In genomic region chr10:6649903-6650302, GRCh38 we compare ENCODE assay signal across 19 cellular contexts.
"Had no signal": no experiment of that assay in that cellular context is flagged by ENCODE, and none has a peak within 500 bp of the region (broad histone marks: within the 10 kb centered on the region; RNA-seq: fewer than 3 reads in every experiment).

No MANE protein-coding gene starts in this region.

- H3K4me3 Mint-ChIP-seq: activated naive CD4-positive, alpha-beta T cell treated with anti-CD3 and anti-CD28 coated beads, Interleukin-2, amount 50 U/mL, for 24 hours; activated T-helper 1 cell treated with anti-CD3 and anti-CD28 coated beads, Interleukin-12 subunit alpha, Interleukin-12 subunit beta, Interleukin-2, Interleukin-4 antibody, amounts not matched to agents 30 ng/mL and 10 ng/mL and 1 ng/mL, durations not matched to agents 14 hours and 24 hours and 36 hours; natural killer cell had no signal

- H3K9me3 ChIP-seq: body of pancreas, left ventricle myocardium inferior, right atrium auricular region, thyroid gland, upper lobe of right lung had no signal

- H3K27ac ChIP-seq: body of pancreas, foreskin keratinocyte, left ventricle myocardium inferior, right atrium auricular region, thyroid gland, upper lobe of right lung had no signal

- H3K4me1 ChIP-seq: body of pancreas, foreskin keratinocyte, left ventricle myocardium inferior, right atrium auricular region, thyroid gland, upper lobe of right lung had no signal

- H3K27me3 ChIP-seq: body of pancreas, right atrium auricular region, thyroid gland had no signal

- H3K27me3 Mint-ChIP-seq: activated naive CD4-positive, alpha-beta T cell treated with anti-CD3 and anti-CD28 coated beads, Interleukin-2, amount 50 U/mL, for 24 hours had no signal

- H3K36me3 Mint-ChIP-seq: activated naive CD4-positive, alpha-beta T cell treated with anti-CD3 and anti-CD28 coated beads, Interleukin-2, amount 50 U/mL, for 24 hours; natural killer cell had no signal

- ATAC-seq: body of pancreas; foreskin keratinocyte; natural killer cell; stimulated activated naive CD8-positive, alpha-beta T cell treated with anti-CD3 and anti-CD28 coated beads, Interleukin-15, Interleukin-2, amounts not matched to agents 100 U/mL and 50 U/mL, for 24 hours; upper lobe of right lung had no signal

- H3K4me3 ChIP-seq: body of pancreas, left ventricle myocardium inferior, right atrium auricular region, thyroid gland, upper lobe of right lung had no signal

- H3K27ac Mint-ChIP-seq: activated naive CD4-positive, alpha-beta T cell treated with anti-CD3 and anti-CD28 coated beads, Interleukin-2, amount 50 U/mL, for 24 hours; activated T-helper 1 cell treated with anti-CD3 and anti-CD28 coated beads, Interleukin-12 subunit alpha, Interleukin-12 subunit beta, Interleukin-2, Interleukin-4 antibody, amounts not matched to agents 30 ng/mL and 10 ng/mL and 1 ng/mL, durations not matched to agents 14 hours and 24 hours and 36 hours; natural killer cell; progenitor cell of endocrine pancreas had no signal

- H3K9me3 Mint-ChIP-seq: activated naive CD4-positive, alpha-beta T cell treated with anti-CD3 and anti-CD28 coated beads, Interleukin-2, amount 50 U/mL, for 24 hours; activated T-helper 1 cell treated with anti-CD3 and anti-CD28 coated beads, Interleukin-12 subunit alpha, Interleukin-12 subunit beta, Interleukin-2, Interleukin-4 antibody, amounts not matched to agents 30 ng/mL and 10 ng/mL and 1 ng/mL, durations not matched to agents 14 hours and 24 hours and 36 hours; natural killer cell had no signal

- DNase-seq: activated CD4-positive, alpha-beta T cell treated with anti-CD3 and anti-CD28 coated beads, Interleukin-2, amount 50 U/mL, for 4 hours; activated gamma-delta T cell treated with Interleukin-2 at 50 U/mL for 16 hours; anterior cingulate cortex; body of pancreas; dermis blood vessel endothelial cell; effector CD8-positive, alpha-beta T cell; kidney; left ventricle myocardium inferior; midbrain; natural killer cell; stimulated activated naive CD8-positive, alpha-beta T cell treated with anti-CD3 and anti-CD28 coated beads, Interleukin-15, Interleukin-2, amounts not matched to agents 100 U/mL and 50 U/mL, for 24 hours; T-helper 1 cell; thyroid gland; upper lobe of right lung had no signal

- H3K36me3 ChIP-seq: left ventricle myocardium inferior, right atrium auricular region, thyroid gland, upper lobe of right lung had no signal
